8 cellular contexts compared by ENCODE assay signal in the genomic region with DNA sequence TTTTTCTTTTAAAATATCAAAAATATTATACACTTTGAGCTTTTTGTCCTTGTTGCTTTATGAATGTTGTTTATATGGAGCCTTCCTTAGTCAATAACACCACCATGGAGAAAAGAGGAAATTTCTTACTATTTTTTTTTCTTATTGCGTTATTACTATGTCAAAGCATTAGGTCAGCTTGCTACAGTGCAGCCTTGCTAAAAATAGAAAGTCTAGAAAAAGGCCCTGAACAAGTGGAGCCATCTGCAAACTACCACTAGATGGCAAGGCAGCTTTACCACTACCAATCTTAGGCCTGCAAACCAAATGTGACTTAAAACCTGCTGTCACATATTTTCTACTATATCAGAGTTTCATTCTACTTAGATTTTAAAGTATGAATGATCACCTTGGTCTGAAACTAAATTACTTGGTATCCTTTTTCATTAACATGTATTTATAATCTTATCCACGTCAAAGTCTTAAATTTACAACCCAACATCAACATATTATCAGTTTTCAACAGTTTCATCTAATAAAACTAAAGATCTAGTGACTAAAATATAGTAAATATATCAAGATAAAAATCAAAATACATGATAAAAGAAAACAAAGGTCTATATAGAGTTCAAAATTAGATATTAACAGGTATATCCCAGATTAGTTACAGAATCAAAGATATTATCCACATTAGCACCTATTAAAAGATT.
A peak's percentile ranks its signal among the peaks of the same experiment; 100 is the strongest.
DNase-seq lines count a peak whose midpoint lies in the region; ATAC-seq, FAIRE-seq and TF ChIP-seq lines count a peak whose summit lies in the region.

No MANE protein-coding gene starts in this region.

- peak; percentile 97 for ATAC-seq in HG02610 (IDR thresholded peaks at IDR 0.05; ENCODE audit: unreplicated experiment)

- H2AFZ ChIP-seq in MM.1S (ENCODE audit: low read length) = no peak overlapping the region

- no peak overlapping the region for H3K4me3 ChIP-seq in MM.1S (ENCODE audit: low read length)

- H4K20me1 ChIP-seq in MM.1S (ENCODE audit: insufficient read depth, low read length) = no peaks in the 10 kb centered on the region

- peak; percentile 80 for TF ChIP-seq CTCF in MM.1S (IDR thresholded peaks at IDR 0.05; ENCODE audit: low read length)

- TF ChIP-seq POLR2A in GM12891 (IDR thresholded peaks at IDR 0.05; ENCODE audit: low read depth, low read length) = no peak

- H3K79me2 ChIP-seq in MM.1S (ENCODE audit: low read length) = no peaks in the 10 kb centered on the region

- H3K27me3 ChIP-seq in MM.1S (replicated peaks; ENCODE audit: insufficient read depth, low read length) = no peaks in the 10 kb centered on the region

- peaks cover 11% of the 10 kb centered on the region for H3K4me1 ChIP-seq in MM.1S (ENCODE audit: low read length)

- H3K9ac ChIP-seq in MM.1S (ENCODE audit: low read length) = no peak overlapping the region

- DNase-seq in AML-193 (lab: John Stamatoyannopoulos, UW) (peak; percentile 95), GM12891 (ENCODE audit: insufficient read length, low spot score) (peak; percentile 28), MM.1S (peak; percentile 86), SHP77 (lab: John Stamatoyannopoulos, UW) (peak; percentile 50 to 79), T47D (ENCODE audit: low read depth in 1 of 2, low spot score in 1 of 2) (peak; percentile 43 to 82), inferior parietal cortex (ENCODE audit: extremely low spot score) (peak; percentile 84)
- peak; percentile 26 for DNase-seq in stimulated activated CD8-positive, alpha-beta memory T cell treated with anti-CD3 and anti-CD28 coated beads, Interleukin-4, amount 100 ng/mL, for 48 hours

- no peak overlapping the region for H3K27ac ChIP-seq in MM.1S (ENCODE audit: low read length)

- H3F3A ChIP-seq in MM.1S (ENCODE audit: insufficient read depth, low read length) = no peaks in the 10 kb centered on the region

- H3K9me2 ChIP-seq in MM.1S (replicated peaks; ENCODE audit: insufficient read depth, low read length) = no peaks in the 10 kb centered on the region

- H3K9me3 ChIP-seq in MM.1S (replicated peaks; ENCODE audit: insufficient read depth, low read length) = no peaks in the 10 kb centered on the region

- no peak overlapping the region for H3K4me2 ChIP-seq in MM.1S (ENCODE audit: low read depth, low read length)

- in situ Hi-C loops in T47D (cut with HindIII; ENCODE audit: low pct_unique_long_range_greater_than_20kb, low sequenced_read_pairs) = no loop called here

- FAIRE-seq in GM12891 (lab: Jason Lieb, UNC) = peak; percentile 85

- no peaks in the 10 kb centered on the region for H3K36me3 ChIP-seq in MM.1S (replicated peaks; ENCODE audit: insufficient read depth, low read length)

TF ChIP-seq in GM12891, 5 proteins besides CTCF, POLR2A, EP300 and RAD21:
- TF ChIP-seq POLR2AphosphoS5 (IDR thresholded peaks at IDR 0.05; ENCODE audit: low read depth, low read length) = no peak
- TF ChIP-seq POU2F2 (IDR thresholded peaks at IDR 0.05; ENCODE audit: low read depth, low read length) = no peak
- no peak for TF ChIP-seq PAX5 (IDR thresholded peaks at IDR 0.05; ENCODE audit: insufficient read depth, low read length, severe bottlenecking)
- TF ChIP-seq SPI1 (IDR thresholded peaks at IDR 0.05; ENCODE audit: low read depth, low read length) = no peak
- TF ChIP-seq TAF1 (IDR thresholded peaks at IDR 0.05; ENCODE audit: low read depth, low read length) = no peak
TF ChIP-seq in GM12891: peak in this region for 0.

Comparison
In these comparisons a context has a peak if more than half of its experiments do, and no peak if none do; other contexts are left out.
1. DNase-seq: peak in every context shown above with its lines; median percentile 95 in AML-193; 86 in MM.1S; 84 in inferior parietal cortex; 64 in SHP77; 62 in T47D; 28 in GM12891; 26 in stimulated activated CD8-positive, alpha-beta memory T cell treated with anti-CD3 and anti-CD28 coated beads, Interleukin-4, amount 100 ng/mL, for 48 hours.